Comparison of ENCODE assay signal across 17 cellular contexts in the genomic region with DNA sequence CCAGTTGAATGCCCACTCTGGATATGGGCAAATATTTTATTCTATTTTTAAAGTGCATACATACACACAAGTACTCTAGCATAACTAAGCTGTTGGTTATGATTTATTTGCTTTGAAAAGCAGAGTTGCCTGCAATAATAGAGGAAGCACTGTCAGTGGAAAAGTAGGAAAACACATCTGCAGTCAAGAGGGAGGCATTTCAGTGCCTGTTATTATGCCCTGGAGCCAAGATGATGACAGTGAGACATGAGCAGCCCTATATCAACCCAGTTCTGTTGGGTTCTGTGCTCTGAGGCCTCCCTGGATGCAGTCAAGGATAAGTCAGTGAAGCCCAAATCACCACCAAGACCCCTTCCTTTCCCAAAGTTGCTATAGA.
DNase-seq lines count a peak whose midpoint lies in the region; ATAC-seq and TF ChIP-seq lines count a peak whose summit lies in the region.
"Had no signal": no experiment of that assay in that cellular context is flagged by ENCODE, and none has a peak within 500 bp of the region (broad histone marks: within the 10 kb centered on the region; RNA-seq: fewer than 3 reads in every experiment).

No MANE protein-coding gene starts in this region.

- TF ChIP-seq RAD21 in SK-N-SH (IDR thresholded peaks at IDR 0.05; ENCODE audit: low read length), result no peak

- no peaks in the 10 kb centered on the region for H3K9me2 ChIP-seq in SK-N-SH

- H3K4me3 Mint-ChIP-seq in MCF 10A (ENCODE audit: unreplicated experiment), result no peak overlapping the region
- no peak overlapping the region for H3K4me3 Mint-ChIP-seq in naive thymus-derived CD4-positive, alpha-beta T cell
- H3K4me3 Mint-ChIP-seq: activated CD4-positive, alpha-beta T cell treated with anti-CD3 and anti-CD28 coated beads, Interleukin-2, amount 10 ng/mL, durations not matched to agents 24 days and 14 days; GM23338 had no signal

- H3F3A ChIP-seq in SK-N-SH (replicated peaks; ENCODE audit: insufficient read depth), result peaks cover 19% of the 10 kb centered on the region

- no peak overlapping the region for H3K4me3 ChIP-seq in breast epithelium
- H3K4me3 ChIP-seq in SK-N-SH (ENCODE audit: low read depth in 2 of 2, low read length in 1 of 2), result no peak overlapping the region
- no peak overlapping the region for H3K4me3 ChIP-seq in muscle layer of colon (ENCODE audit: low read depth in 1 of 2, low read length in 2 of 2)
- H3K4me3 ChIP-seq in uterus, result no peak overlapping the region
- no peak overlapping the region for H3K4me3 ChIP-seq in naive thymus-derived CD4-positive, alpha-beta T cell (ENCODE audit: low read length)
- H3K4me3 ChIP-seq: GM23338 had no signal

- H3K27me3 Mint-ChIP-seq in MCF 10A (ENCODE audit: insufficient read depth, unreplicated experiment), result no peaks in the 10 kb centered on the region
- H3K27me3 Mint-ChIP-seq in naive thymus-derived CD4-positive, alpha-beta T cell, result peaks cover 8 to 27% (median 14%) of the 10 kb centered on the region in 5 donors

- intact Hi-C loops in breast epithelium (cut with DNase I; ENCODE audit: low total_unique reads), result no loop called here
- intact Hi-C loops in MCF 10A (cut with micrococcal nuclease), result no loop called here
- intact Hi-C loops in uterus (cut with DNase I; ENCODE audit: low total_unique reads), result no loop called here
- intact Hi-C loops in naive thymus-derived CD4-positive, alpha-beta T cell (cut with micrococcal nuclease), result no loop called here

- BruUV-seq in MCF 10A (replicated peaks; lab: Mats Ljungman, UMichigan), result no TSS peak

- no peaks in the 10 kb centered on the region for H3K79me2 ChIP-seq in SK-N-SH (ENCODE audit: insufficient read depth)

- TF ChIP-seq EP300 in SK-N-SH (IDR thresholded peaks at IDR 0.05; ENCODE audit: borderline replicate concordance in 1 of 2, low read depth in 1 of 2, low read length in 1 of 2), result no peak

- H2AFZ ChIP-seq in SK-N-SH (ENCODE audit: low read depth), result no peak overlapping the region; the same call in 1 of the 2 replicates

- no peaks in the 10 kb centered on the region for H4K20me1 ChIP-seq in SK-N-SH (ENCODE audit: insufficient read depth)

- CTCF ChIA-PET in MCF 10A (lab: Yijun Ruan, JAX), result interaction anchor here (0.7 to 2.2 kb wide), 3 partner anchors 25 to 360 kb away, joined by 3 to 11 read pairs (median 4); no protein-coding TSS in a partner anchor
- CTCF ChIA-PET in SK-N-SH (lab: Yijun Ruan, JAX), result interaction anchor here (1.0 to 3.0 kb wide), 4 partner anchors 9 to 363 kb away, joined by 3 to 14 read pairs (median 4); no protein-coding TSS in a partner anchor
- CTCF ChIA-PET in naive thymus-derived CD4-positive, alpha-beta T cell (lab: Charles Lee), result no interaction called here

- H3K9ac ChIP-seq in SK-N-SH, result 0 out of 2 replicates have a peak overlapping the region, but pooled peaks have one; percentile 6
- H3K9ac ChIP-seq in muscle layer of colon (ENCODE audit: low read length), result no peak overlapping the region
- H3K9ac ChIP-seq: KMS-11 had no signal

- H3K9me3 Mint-ChIP-seq in MCF 10A (ENCODE audit: unreplicated experiment), result peaks cover 7% of the 10 kb centered on the region
- H3K9me3 Mint-ChIP-seq in naive thymus-derived CD4-positive, alpha-beta T cell, result peaks cover 0 to 2% (median 0%) of the 10 kb centered on the region in 11 donors
- H3K9me3 Mint-ChIP-seq: activated CD4-positive, alpha-beta T cell treated with anti-CD3 and anti-CD28 coated beads, Interleukin-2, amount 10 ng/mL, durations not matched to agents 24 days and 14 days; activated naive CD4-positive, alpha-beta T cell treated with anti-CD3 and anti-CD28 coated beads, Interleukin-2, amount 50 U/mL, for 72 hours; GM23338 had no signal

- no peaks in the 10 kb centered on the region for H3K27me3 ChIP-seq in breast epithelium
- H3K27me3 ChIP-seq in SK-N-SH (ENCODE audit: insufficient read depth), result no peaks in the 10 kb centered on the region
- no peaks in the 10 kb centered on the region for H3K27me3 ChIP-seq in muscle layer of colon (ENCODE audit: control insufficient read depth in 1 of 2, insufficient read depth in 2 of 2, low read length in 2 of 2)
- H3K27me3 ChIP-seq in uterus, result no peaks in the 10 kb centered on the region
- no peaks in the 10 kb centered on the region for H3K27me3 ChIP-seq in naive thymus-derived CD4-positive, alpha-beta T cell (ENCODE audit: control insufficient read depth in 2 of 2, insufficient read depth in 2 of 2, low read length in 2 of 2)

- TF ChIP-seq POLR2A in breast epithelium (IDR thresholded peaks at IDR 0.05) (no peak), uterus (IDR thresholded peaks at IDR 0.05) (no peak)

- H3K27ac ChIP-seq in breast epithelium, result peak overlapping the region; percentile 39 to 62
- peak overlapping the region; percentile 66 to 86 for H3K27ac ChIP-seq in SK-N-SH (ENCODE audit: low read depth in 2 of 2, low read length in 1 of 2)
- H3K27ac ChIP-seq in muscle layer of colon (ENCODE audit: low read depth, low read length), result peak overlapping the region; percentile 9
- peak overlapping the region; percentile 58 to 67 for H3K27ac ChIP-seq in uterus
- no peak overlapping the region for H3K27ac ChIP-seq in naive thymus-derived CD4-positive, alpha-beta T cell (ENCODE audit: low read depth, low read length)

- peaks cover 20% of the 10 kb centered on the region for H3K4me1 Mint-ChIP-seq in MCF 10A (ENCODE audit: insufficient read depth, unreplicated experiment)
- H3K4me1 Mint-ChIP-seq in naive thymus-derived CD4-positive, alpha-beta T cell, result no peaks in the 10 kb centered on the region
- H3K4me1 Mint-ChIP-seq: activated CD4-positive, alpha-beta T cell treated with anti-CD3 and anti-CD28 coated beads, Interleukin-2, amount 10 ng/mL, durations not matched to agents 24 days and 14 days had no signal

- H3K9me3 ChIP-seq in breast epithelium (no peaks in the 10 kb centered on the region), SK-N-SH (no peaks in the 10 kb centered on the region), muscle layer of colon (ENCODE audit: low read length) (no peaks in the 10 kb centered on the region), uterus (no peaks in the 10 kb centered on the region)
- no peaks in the 10 kb centered on the region for H3K9me3 ChIP-seq in naive thymus-derived CD4-positive, alpha-beta T cell (ENCODE audit: control insufficient read depth in 2 of 3, low read length in 3 of 3)

- H3K4me1 ChIP-seq in breast epithelium (no peaks in the 10 kb centered on the region), SK-N-SH (ENCODE audit: control insufficient read depth in 1 of 2, insufficient read depth in 2 of 2, low read depth in 1 of 2, low read length in 1 of 2) (peaks cover 8 to 61% of the 10 kb centered on the region in 2 experiments; a peak in 3 of 4 replicates), muscle layer of colon (ENCODE audit: insufficient read depth, low read length) (peaks cover 17% of the 10 kb centered on the region), uterus (no peaks in the 10 kb centered on the region)
- H3K4me1 ChIP-seq in naive thymus-derived CD4-positive, alpha-beta T cell (ENCODE audit: control insufficient read depth in 2 of 2, insufficient read depth in 2 of 2, low read length in 2 of 2), result no peaks in the 10 kb centered on the region

- H3K36me3 ChIP-seq in breast epithelium (no peaks in the 10 kb centered on the region), SK-N-SH (replicated peaks in 1 of 2; ENCODE audit: control insufficient read depth in 1 of 2, insufficient read depth in 2 of 2, low read length in 1 of 2) (no peaks in the 10 kb centered on the region), muscle layer of colon (ENCODE audit: insufficient read depth, low read length) (no peaks in the 10 kb centered on the region), uterus (no peaks in the 10 kb centered on the region)
- H3K36me3 ChIP-seq in naive thymus-derived CD4-positive, alpha-beta T cell (ENCODE audit: control insufficient read depth in 2 of 3, insufficient read depth in 3 of 3, low read length in 3 of 3), result no peaks in the 10 kb centered on the region

- peak overlapping the region; percentile 24; the same call in 1 of the 2 replicates for H3K4me2 ChIP-seq in SK-N-SH
- H3K4me2 ChIP-seq: GM23338, KMS-11 had no signal

- no peaks in the 10 kb centered on the region for H3K36me3 Mint-ChIP-seq in MCF 10A (ENCODE audit: insufficient read depth, unreplicated experiment)
- H3K36me3 Mint-ChIP-seq in naive thymus-derived CD4-positive, alpha-beta T cell, result no peaks in the 10 kb centered on the region
- H3K36me3 Mint-ChIP-seq: activated naive CD4-positive, alpha-beta T cell treated with anti-CD3 and anti-CD28 coated beads, Interleukin-2, amount 50 U/mL, for 72 hours had no signal

- POLR2A ChIA-PET in MCF 10A (lab: Yijun Ruan, JAX) (no interaction called here), SK-N-SH (lab: Yijun Ruan, JAX) (no interaction called here)
- POLR2A ChIA-PET in naive thymus-derived CD4-positive, alpha-beta T cell (lab: Charles Lee), result no interaction called here

- H3K27ac Mint-ChIP-seq in MCF 10A (ENCODE audit: low read depth, unreplicated experiment), result no peak overlapping the region
- no peak overlapping the region for H3K27ac Mint-ChIP-seq in naive thymus-derived CD4-positive, alpha-beta T cell
- H3K27ac Mint-ChIP-seq: activated CD4-positive, alpha-beta T cell treated with anti-CD3 and anti-CD28 coated beads, Interleukin-2, amount 10 ng/mL, durations not matched to agents 24 days and 14 days; activated naive CD4-positive, alpha-beta T cell treated with anti-CD3 and anti-CD28 coated beads, Interleukin-2, amount 50 U/mL, for 72 hours; GM23338 had no signal

- TF ChIP-seq CTCF in breast epithelium (IDR thresholded peaks at IDR 0.05) (no peak), MCF 10A (IDR thresholded peaks at IDR 0.05; ENCODE audit: unreplicated experiment) (no peak), SK-N-SH (IDR thresholded peaks at IDR 0.05) (no peak), uterus (IDR thresholded peaks at IDR 0.05) (no peak)

- ATAC-seq in naive thymus-derived CD4-positive, alpha-beta T cell, result no peak
- ATAC-seq: GM23338; stimulated activated naive CD8-positive, alpha-beta T cell treated with anti-CD3 and anti-CD28 coated beads, Interleukin-15, Interleukin-2, amounts not matched to agents 100 U/mL and 50 U/mL, for 24 hours had no signal

- no peak for DNase-seq in breast epithelium (ENCODE audit: low spot score in 2 of 2)
- DNase-seq in MCF 10A (ENCODE audit: unreplicated experiment), result no peak
- no peak for DNase-seq in SK-N-SH
- DNase-seq in uterus, result no peak
- DNase-seq in iPS-NIHi7 (ENCODE audit: extremely low spot score), result no peak
- no peak for DNase-seq in epidermal melanocyte (ENCODE audit: insufficient read length, low spot score)
- no peak for DNase-seq in naive thymus-derived CD4-positive, alpha-beta T cell
- DNase-seq: activated CD4-positive, alpha-beta T cell treated with anti-CD3 and anti-CD28 coated beads, Interleukin-2, amount 10 ng/mL, durations not matched to agents 24 days and 14 days; activated T-cell treated with anti-CD3 and anti-CD28 coated beads, Interleukin-2, amount 50 U/mL, for 1 hour; GF-D8; hippocampal formation; NCI-H226; stimulated activated naive CD8-positive, alpha-beta T cell treated with anti-CD3 and anti-CD28 coated beads, Interleukin-15, Interleukin-2, amounts not matched to agents 100 U/mL and 50 U/mL, for 24 hours had no signal

TF ChIP-seq in SK-N-SH, 30 proteins besides CTCF, POLR2A, EP300 and RAD21 (continues in another document):
- TF ChIP-seq EZH2phosphoT487 (IDR thresholded peaks at IDR 0.05; ENCODE audit: borderline replicate concordance, low read depth), result no peak
- TF ChIP-seq SIN3A (IDR thresholded peaks at IDR 0.05; ENCODE audit: borderline replicate concordance, low read depth, low read length), result no peak
